In the genomic region with DNA sequence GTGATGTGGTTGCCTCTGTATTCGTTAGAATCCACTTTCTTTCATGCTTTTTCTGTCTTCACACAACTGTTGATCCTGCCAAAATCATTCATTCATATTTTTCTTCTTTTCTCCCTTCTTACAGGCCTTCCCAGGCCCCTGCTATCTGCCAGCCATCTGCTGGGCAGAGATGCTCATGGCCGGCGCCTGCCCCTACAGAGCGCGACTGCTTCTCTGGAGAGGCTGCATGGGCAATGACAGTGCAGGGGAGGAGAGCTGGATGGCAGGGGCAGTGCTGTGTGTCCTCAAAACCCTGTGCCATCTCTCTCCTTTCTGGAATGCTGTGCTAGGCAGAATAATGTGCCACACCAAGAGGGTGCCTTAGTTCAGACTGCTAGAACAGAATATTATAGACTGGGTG, we compare ENCODE assay signal across 17 cellular contexts.
DNase-seq lines count a peak whose midpoint lies in the region; ATAC-seq, FAIRE-seq and TF ChIP-seq lines count a peak whose summit lies in the region.
"Had no signal": no experiment of that assay in that cellular context is flagged by ENCODE, and none has a peak within 500 bp of the region (broad histone marks: within the 10 kb centered on the region; RNA-seq: fewer than 3 reads in every experiment).

No MANE protein-coding gene starts in this region.

- no peak overlapping the region for H3K4me2 ChIP-seq in IMR-90 (ENCODE audit: low read depth, low read length)

- H3K4me3 ChIP-seq in IMR-90 (ENCODE audit: insufficient read depth, low read depth, low read length) (no peak overlapping the region), endodermal cell (ENCODE audit: low read length) (no peak overlapping the region), pancreas (no peak overlapping the region), thoracic aorta (no peak overlapping the region), MG63 (no peak overlapping the region), colonic mucosa (no peak overlapping the region)

- dilution Hi-C loops in IMR-90 (cut with HindIII; ENCODE audit: low sequenced_read_pairs, unreplicated experiment), result no loop called here

- DNase-seq in IMR-90, result no peak
- DNase-seq in endodermal cell, result peak; percentile 25
- peak in 1 of 6 donors; percentile 50 for DNase-seq in pancreas
- DNase-seq in thoracic aorta (ENCODE audit: low spot score), result no peak
- no peak for DNase-seq in RPMI8226
- DNase-seq in MG63, result no peak
- DNase-seq in colonic mucosa, result no peak
- DNase-seq: H7; head of caudate nucleus; NCI-H2227 treated with DMSO at 0.1 percent for 48 hours; occipital lobe; Right ventricle myocardium superior; stimulated activated naive B cell treated with anti-CD40 and anti-IgM and Interleukin-4, amounts not matched to agents 10 μg/mL and 1 μg/mL and 100 μg/mL, for 72 hours; T-cell had no signal

- WGBS in IMR-90 (ENCODE audit: extremely low coverage in 2 of 2, insufficient read length in 1 of 2), 2 experiments, result no CpG with 5 or more reads among the region's 5 CpGs
- 92 to 96% methylated on average over 4 to 5 of the region's 5 CpGs for WGBS in endodermal cell (ENCODE audit: insufficient coverage in 1 of 2, insufficient read length in 1 of 2), 2 experiments
- WGBS in pancreas, 2 donors, result 82 to 87% methylated on average over 5 of the region's 5 CpGs

- H2AK9ac ChIP-seq in IMR-90 (replicated peaks; ENCODE audit: low read depth, low read length, poor library complexity), result no peak overlapping the region

- ATAC-seq in IMR-90 (ENCODE audit: low read depth) (no peak), pancreas (no peak), thoracic aorta (ENCODE audit: insufficient number of reproducible peaks, low FRiP score, low read depth) (no peak), GM21423 (IDR thresholded peaks at IDR 0.05; ENCODE audit: unreplicated experiment) (no peak)
- ATAC-seq: stimulated activated naive B cell treated with anti-CD40 and anti-IgM and Interleukin-4, amounts not matched to agents 10 μg/mL and 1 μg/mL and 100 μg/mL, for 72 hours; T-cell had no signal

- peaks cover 11% of the 10 kb centered on the region for H3K9me3 Mint-ChIP-seq in endodermal cell

- CTCF ChIA-PET in IMR-90 (lab: Yijun Ruan, JAX), result no interaction called here

- no peaks in the 10 kb centered on the region; the same call in 1 of the 2 replicates for H3K27me3 ChIP-seq in IMR-90 (ENCODE audit: control insufficient read depth, insufficient read depth, low read length)
- H3K27me3 ChIP-seq in endodermal cell (ENCODE audit: control insufficient read depth, insufficient read depth, low read length, poor library complexity, severe bottlenecking), result peaks cover 58% of the 10 kb centered on the region
- no peaks in the 10 kb centered on the region for H3K27me3 ChIP-seq in pancreas
- H3K27me3 ChIP-seq in thoracic aorta (replicated peaks; ENCODE audit: insufficient read depth), result no peaks in the 10 kb centered on the region
- H3K27me3 ChIP-seq in MG63, result no peaks in the 10 kb centered on the region
- H3K27me3 ChIP-seq in colonic mucosa, result no peaks in the 10 kb centered on the region

- H3K4me1 Mint-ChIP-seq in endodermal cell, result peaks cover 30% of the 10 kb centered on the region
- H3K4me1 Mint-ChIP-seq: B cell; stimulated activated naive B cell treated with anti-CD40 and anti-IgM and Interleukin-4, amounts not matched to agents 10 μg/mL and 1 μg/mL and 100 μg/mL, for 72 hours; T-cell had no signal

- peak overlapping the region; percentile 76 for H2BK5ac ChIP-seq in IMR-90 (ENCODE audit: low read depth, low read length, poor library complexity, severe bottlenecking)

- no peak for FAIRE-seq in pancreas (lab: Jason Lieb, UNC)
- FAIRE-seq: islet of Langerhans had no signal

- intact Hi-C loops in IMR-90 (cut with micrococcal nuclease), result no loop called here
- intact Hi-C loops in pancreas (cut with DNase I), result no loop called here
- intact Hi-C loops in colonic mucosa (cut with DNase I), result no loop called here

- TF ChIP-seq CTCF in IMR-90 (conservative IDR thresholded peaks at IDR 0.05; ENCODE audit: low read depth, low read length) (no peak), endodermal cell (conservative IDR thresholded peaks at IDR 0.05) (no peak), pancreas (IDR thresholded peaks at IDR 0.05) (no peak), thoracic aorta (IDR thresholded peaks at IDR 0.05) (no peak), colonic mucosa (IDR thresholded peaks at IDR 0.05) (no peak)

- peak overlapping the region; percentile 96 for H3K14ac ChIP-seq in IMR-90 (replicated peaks; ENCODE audit: low read depth, low read length)

- peak overlapping the region; percentile 99 for H2BK120ac ChIP-seq in IMR-90 (ENCODE audit: low read depth, low read length)

- H4K5ac ChIP-seq in IMR-90 (ENCODE audit: low read depth, low read length), result peak overlapping the region; percentile 84

- no TSS peak for BruUV-seq in IMR-90 (replicated peaks; lab: Mats Ljungman, UMichigan)

- H3K23ac ChIP-seq in IMR-90 (ENCODE audit: low read depth, low read length), result peak overlapping the region; percentile 79; the same call in 1 of the 2 replicates

- H3K9me3 ChIP-seq in IMR-90 (ENCODE audit: control insufficient read depth, insufficient read depth, low read length) (peaks cover 8% of the 10 kb centered on the region), endodermal cell (ENCODE audit: control insufficient read depth, low read length) (peaks cover 11% of the 10 kb centered on the region), pancreas (no peaks in the 10 kb centered on the region), thoracic aorta (no peaks in the 10 kb centered on the region), MG63 (no peaks in the 10 kb centered on the region; the same call in 1 of the 2 replicates), colonic mucosa (no peaks in the 10 kb centered on the region)

- H3K27ac ChIP-seq in IMR-90 (ENCODE audit: insufficient read depth, low read length), result peak overlapping the region; percentile 82
- H3K27ac ChIP-seq in endodermal cell (ENCODE audit: low read depth, low read length), result no peak overlapping the region
- peak overlapping the region; percentile 36 to 79 (median 66) for H3K27ac ChIP-seq in pancreas
- H3K27ac ChIP-seq in thoracic aorta, result peak overlapping the region; percentile 88 to 94
- H3K27ac ChIP-seq in colonic mucosa, result no peak overlapping the region

- no peak overlapping the region for H3K27ac Mint-ChIP-seq in endodermal cell
- H3K27ac Mint-ChIP-seq: B cell; stimulated activated naive B cell treated with anti-CD40 and anti-IgM and Interleukin-4, amounts not matched to agents 10 μg/mL and 1 μg/mL and 100 μg/mL, for 72 hours; T-cell had no signal

- H2BK20ac ChIP-seq in IMR-90 (ENCODE audit: low read depth, low read length), result peak overlapping the region; percentile 98

- TF ChIP-seq POLR2A in IMR-90 (IDR thresholded peaks at IDR 0.05; ENCODE audit: low read depth, low read length), result no peak

- H4K20me1 ChIP-seq in IMR-90 (ENCODE audit: insufficient read depth, low read length), result no peaks in the 10 kb centered on the region

- TF ChIP-seq RAD21 in IMR-90 (IDR thresholded peaks at IDR 0.05; ENCODE audit: low read length), result no peak

- peak overlapping the region; percentile 89; the same call in 2 of the 3 replicates for H2BK15ac ChIP-seq in IMR-90 (ENCODE audit: low read depth, low read length)

- peak overlapping the region; percentile 86 for H2AFZ ChIP-seq in IMR-90 (replicated peaks; ENCODE audit: low read length, poor library complexity)

- H3K36me3 Mint-ChIP-seq in endodermal cell (ENCODE audit: low read depth), result no peaks in the 10 kb centered on the region
- H3K36me3 Mint-ChIP-seq: stimulated activated naive B cell treated with anti-CD40 and anti-IgM and Interleukin-4, amounts not matched to agents 10 μg/mL and 1 μg/mL and 100 μg/mL, for 72 hours; T-cell had no signal

- POLR2A ChIA-PET in IMR-90 (lab: Charles Lee; ENCODE audit: unreplicated experiment), result interaction anchor here (0.7 kb wide), 1 partner anchor 26 kb away, joined by 3 read pairs; no protein-coding TSS in a partner anchor

- in situ Hi-C loops in IMR-90 (cut with MboI; ENCODE audit: low sequenced_read_pairs), result no loop called here

- H3K4ac ChIP-seq in IMR-90 (ENCODE audit: low read depth, low read length), result peak overlapping the region; percentile 96

- peaks cover 15% of the 10 kb centered on the region for H3K9me1 ChIP-seq in IMR-90 (ENCODE audit: insufficient read depth, low read length)

- peak overlapping the region; percentile 91 for H2AK5ac ChIP-seq in IMR-90 (ENCODE audit: low read depth, low read length)

- H3K4me1 ChIP-seq in IMR-90 (ENCODE audit: control insufficient read depth, insufficient read depth, low read length) (peaks cover 23% of the 10 kb centered on the region), endodermal cell (ENCODE audit: control insufficient read depth, insufficient read depth, low read length) (peaks cover 7% of the 10 kb centered on the region), pancreas (peaks cover 38 to 41% (median 39%) of the 10 kb centered on the region in 3 donors), thoracic aorta (ENCODE audit: control insufficient read depth in 1 of 2, low read depth in 2 of 2) (peaks cover 33 to 67% of the 10 kb centered on the region in 2 donors), colonic mucosa (no peaks in the 10 kb centered on the region)

- no peak overlapping the region for H3K9ac ChIP-seq in IMR-90 (ENCODE audit: low read depth, low read length)
- no peak overlapping the region for H3K9ac ChIP-seq in endodermal cell (ENCODE audit: extremely low read depth, low read length, poor library complexity, severe bottlenecking)
- no peak overlapping the region for H3K9ac ChIP-seq in colonic mucosa (ENCODE audit: low read depth in 2 of 2, low read length in 2 of 2)

- H3K27me3 Mint-ChIP-seq in endodermal cell (ENCODE audit: insufficient read depth), result peaks cover 75% of the 10 kb centered on the region

- peak overlapping the region; percentile 68 to 80; a peak in 3 of 4 replicates for H4K8ac ChIP-seq in IMR-90 (ENCODE audit: low read depth in 2 of 2, low read length in 2 of 2)

- H3K36me3 ChIP-seq in IMR-90 (ENCODE audit: control insufficient read depth, insufficient read depth, low read length) (no peaks in the 10 kb centered on the region), endodermal cell (ENCODE audit: control insufficient read depth, insufficient read depth, low read length) (no peaks in the 10 kb centered on the region), pancreas (no peaks in the 10 kb centered on the region), thoracic aorta (no peaks in the 10 kb centered on the region), MG63 (no peaks in the 10 kb centered on the region), colonic mucosa (no peaks in the 10 kb centered on the region)

- H3K4me3 Mint-ChIP-seq in endodermal cell, result no peak overlapping the region
- H3K4me3 Mint-ChIP-seq: B cell; stimulated activated naive B cell treated with anti-CD40 and anti-IgM and Interleukin-4, amounts not matched to agents 10 μg/mL and 1 μg/mL and 100 μg/mL, for 72 hours; T-cell had no signal

- peak overlapping the region; percentile 98 for H4K91ac ChIP-seq in IMR-90 (ENCODE audit: insufficient read depth, low read depth, low read length)

- no peak overlapping the region; the same call in 1 of the 2 replicates for H3K56ac ChIP-seq in IMR-90 (ENCODE audit: extremely low read depth, insufficient read depth, low read length)

- peak overlapping the region; percentile 86 for H3K18ac ChIP-seq in IMR-90 (ENCODE audit: low read depth, low read length)

- H3K79me1 ChIP-seq in IMR-90 (ENCODE audit: low read depth in 1 of 2, low read length in 2 of 2), result no peaks in the 10 kb centered on the region

TF ChIP-seq in IMR-90, 13 proteins besides CTCF, POLR2A, EP300 and RAD21 (continues in another document):
- TF ChIP-seq RCOR1 (IDR thresholded peaks at IDR 0.05; ENCODE audit: insufficient replicate concordance, low read length), result no peak

Comparison
In these comparisons a context has a peak if more than half of its experiments do, and no peak if none do; other contexts are left out.
1. H3K27ac ChIP-seq: peak in IMR-90 (single experiment), pancreas (4 of 4) and thoracic aorta (2 of 2); none in endodermal cell (single experiment) and colonic mucosa (single experiment).